In genomic region chr22:26068571-26068970, GRCh38 we compare ENCODE assay signal across 22 cellular contexts.
"Had no signal": no experiment of that assay in that cellular context is flagged by ENCODE, and none has a peak within 500 bp of the region (broad histone marks: within the 10 kb centered on the region; RNA-seq: fewer than 3 reads in every experiment).

No MANE protein-coding gene starts in this region.

- H2AFZ ChIP-seq: hepatocyte had no signal

- H3K27ac ChIP-seq: body of pancreas, colonic mucosa, hepatocyte, left ventricle myocardium inferior, tibial nerve had no signal

- ATAC-seq: activated CD8-positive, alpha-beta T cell treated with anti-CD3 and anti-CD28 coated beads for 36 hours; activated naive CD4-positive, alpha-beta T cell treated with anti-CD3 and anti-CD28 coated beads, Interleukin-2, amount 50 U/mL, for 72 hours; activated T-cell treated with anti-CD3 and anti-CD28 coated beads, Interleukin-2, amount 50 U/mL, for 4 hours; body of pancreas; esophagus mucosa; natural killer cell had no signal

- H3K4me2 ChIP-seq: hepatocyte had no signal

- H3K27me3 ChIP-seq: body of pancreas, colonic mucosa, tibial nerve had no signal

- H3K79me2 ChIP-seq: hepatocyte had no signal

- DNase-seq: activated B cell treated with CpG ODN at 0.5 μM for 24 hours; activated CD4-positive, alpha-beta T cell treated with anti-CD3 and anti-CD28 coated beads for 48 hours; activated CD8-positive, alpha-beta T cell treated with anti-CD3 and anti-CD28 coated beads for 36 hours; activated effector memory CD4-positive, alpha-beta T cell treated with anti-CD3 and anti-CD28 coated beads, Interleukin-2, amount 50 U/mL, for 16 hours; activated T-cell treated with anti-CD3 and anti-CD28 coated beads, Interleukin-2, amount 50 U/mL, for 4 hours; amygdala; body of pancreas; central memory CD4-positive, alpha-beta T cell; colonic mucosa; left ventricle myocardium inferior; natural killer cell; posterior cingulate gyrus; stimulated activated CD4-positive, alpha-beta T cell treated with anti-CD3 and anti-CD28 coated beads, Interleukin-4, amount 100 ng/mL, for 4 hours; stimulated activated CD8-positive, alpha-beta memory T cell treated with anti-CD3 and anti-CD28 coated beads, Interleukin-4, amount 100 ng/mL, for 48 hours; stimulated activated naive CD4-positive, alpha-beta T cell treated with Interleukin-2 at 50 U/mL for 16 hours; substantia nigra; T-helper 2 cell had no signal

- FAIRE-seq: TTC549 had no signal

- H3K9me3 ChIP-seq: body of pancreas, colonic mucosa, left ventricle myocardium inferior had no signal

- H3K4me3 ChIP-seq: body of pancreas, colonic mucosa, hepatocyte, left ventricle myocardium inferior, tibial nerve had no signal

- H3K4me1 ChIP-seq: body of pancreas, colonic mucosa, tibial nerve had no signal

- H3K36me3 ChIP-seq: colonic mucosa, left ventricle myocardium inferior, tibial nerve had no signal
